Comparison of ENCODE assay signal across 17 cellular contexts in the genomic region with DNA sequence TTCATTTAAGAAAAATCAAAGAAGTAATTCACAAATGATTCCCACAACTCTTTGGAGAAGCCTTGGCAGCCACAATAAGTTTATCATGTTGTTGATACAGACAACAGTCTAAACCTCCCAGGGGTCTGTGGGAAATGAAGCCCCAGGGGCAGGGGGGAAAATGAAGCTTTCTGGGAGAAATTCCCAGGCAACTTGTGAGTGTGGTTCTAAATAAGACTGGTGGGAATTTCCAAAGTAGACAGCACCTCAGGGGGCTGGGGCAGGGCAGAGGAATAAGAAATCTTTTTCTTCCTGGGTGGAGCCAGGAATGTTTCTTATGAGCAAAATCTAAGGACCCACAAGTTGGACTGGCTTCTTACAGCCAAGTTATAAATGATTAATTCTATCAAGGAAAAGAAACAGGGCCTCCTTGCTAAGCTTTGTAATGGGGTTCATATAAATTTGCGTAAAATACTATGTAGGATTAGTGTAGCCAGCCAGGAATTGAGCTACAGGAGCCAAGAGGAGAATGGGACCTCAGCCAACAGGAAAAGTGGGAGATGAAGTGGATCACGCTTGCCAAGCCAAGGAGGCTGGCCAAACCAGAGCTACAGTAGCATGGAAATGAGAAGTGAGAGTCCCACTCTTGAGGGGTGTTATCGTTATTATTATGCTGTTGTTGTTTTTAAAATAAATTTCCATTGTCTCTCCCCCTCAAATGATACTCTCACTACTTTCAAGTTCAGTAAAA.
DNase-seq lines count a peak whose midpoint lies in the region; ATAC-seq and TF ChIP-seq lines count a peak whose summit lies in the region.
"Had no signal": no experiment of that assay in that cellular context is flagged by ENCODE, and none has a peak within 500 bp of the region (broad histone marks: within the 10 kb centered on the region; RNA-seq: fewer than 3 reads in every experiment).

No MANE protein-coding gene starts in this region.

- no peak for TF ChIP-seq CTCF in LNCaP clone FGC (IDR thresholded peaks at IDR 0.05; ENCODE audit: control insufficient read depth, extremely low read depth, insufficient read depth)
- no peak for TF ChIP-seq CTCF in adrenal gland (IDR thresholded peaks at IDR 0.05)
- TF ChIP-seq CTCF in retinal pigment epithelial cell (conservative IDR thresholded peaks at IDR 0.05; ENCODE audit: low read depth, low read length), result no peak

- no peak overlapping the region for H3K27ac ChIP-seq in adrenal gland
- H3K27ac ChIP-seq: BLaER1, KMS-11, parathyroid adenoma had no signal

- peak; percentile 67 to 75 for ATAC-seq in left cardiac atrium
- ATAC-seq in GM21360 (IDR thresholded peaks at IDR 0.05; ENCODE audit: unreplicated experiment), result no peak
- ATAC-seq in GM18858 (IDR thresholded peaks at IDR 0.05; ENCODE audit: unreplicated experiment), result no peak
- ATAC-seq: activated CD8-positive, alpha-beta T cell treated with anti-CD3 and anti-CD28 coated beads, Interleukin-2, amount 10 ng/mL, durations not matched to agents 7 days and 5 days; Panc1 had no signal

- H3K9me3 ChIP-seq in adrenal gland (replicated peaks in 1 of 3), result no peaks in the 10 kb centered on the region
- H3K9me3 ChIP-seq: BLaER1 had no signal

- intact Hi-C loops in adrenal gland (cut with DNase I) (no loop called here), left cardiac atrium (cut with DNase I) (no loop called here)

- H3K27me3 ChIP-seq in adrenal gland, result no peaks in the 10 kb centered on the region
- H3K27me3 ChIP-seq: BLaER1 had no signal

- H3K4me3 ChIP-seq in LNCaP clone FGC (ENCODE audit: low read depth, low read length) (no peak overlapping the region), adrenal gland (no peak overlapping the region), retinal pigment epithelial cell (ENCODE audit: low read length) (no peak overlapping the region)
- H3K4me3 ChIP-seq: BLaER1 had no signal

- H3K36me3 ChIP-seq in adrenal gland (replicated peaks in 1 of 2), result no peaks in the 10 kb centered on the region
- H3K36me3 ChIP-seq: BLaER1 had no signal

- peak; percentile 68 for DNase-seq in LNCaP clone FGC (ENCODE audit: low read depth)
- peak in 4 of 7 donors; percentile 13 to 54 (median 15) for DNase-seq in adrenal gland
- peak; percentile 72 for DNase-seq in left cardiac atrium
- peak; percentile 82 for DNase-seq in retinal pigment epithelial cell (ENCODE audit: low read depth)
- DNase-seq in OCI-M1 (lab: John Stamatoyannopoulos, UW), result no peak
- no peak for DNase-seq in NCI-H345 (lab: John Stamatoyannopoulos, UW)
- DNase-seq: activated CD8-positive, alpha-beta T cell treated with anti-CD3 and anti-CD28 coated beads, Interleukin-2, amount 10 ng/mL, durations not matched to agents 7 days and 5 days; activated naive CD4-positive, alpha-beta T cell treated with anti-CD3 and anti-CD28 coated beads, Interleukin-2, amount 10 ng/mL, durations not matched to agents 7 days and 5 days; foreskin melanocyte; stimulated activated CD4-positive, alpha-beta T cell treated with anti-CD3 and anti-CD28 coated beads, Interleukin-4, amount 100 ng/mL, for 24 hours; T-helper 9 cell had no signal

- TF ChIP-seq POLR2A in adrenal gland (IDR thresholded peaks at IDR 0.05), result no peak

- H3K4me1 ChIP-seq in adrenal gland (replicated peaks in 1 of 2), result peaks cover 4 to 5% of the 10 kb centered on the region in 2 donors
- H3K4me1 ChIP-seq: parathyroid adenoma had no signal

- 50 to 61% (median 51%) methylated on average over 3 of the region's 3 CpGs for WGBS in adrenal gland, 4 donors

Comparison
In these comparisons a context has a peak if more than half of its experiments do, and no peak if none do; other contexts are left out.
1. DNase-seq: peak in LNCaP clone FGC (single experiment), adrenal gland (4 of 7), left cardiac atrium (single experiment) and retinal pigment epithelial cell (single experiment); none in OCI-M1 (single experiment) and NCI-H345 (single experiment).
2. ATAC-seq: peak in left cardiac atrium (2 of 2); none in GM21360 (single experiment) and GM18858 (single experiment).